23 cellular contexts compared by ENCODE assay signal in genomic region chr6:54958446-54958845, GRCh38.
"Had no signal": no experiment of that assay in that cellular context is flagged by ENCODE, and none has a peak within 500 bp of the region (broad histone marks: within the 10 kb centered on the region; RNA-seq: fewer than 3 reads in every experiment).

No MANE protein-coding gene starts in this region.

- H3K27me3 ChIP-seq: colonic mucosa, tibial nerve, uterus had no signal

- H3K4me3 Mint-ChIP-seq: activated B cell treated with CpG ODN at 0.5 μM for 24 hours; activated CD4-positive, alpha-beta memory T cell treated with anti-CD3 and anti-CD28 coated beads, Interleukin-2, amount 10 ng/mL, durations not matched to agents 7 days and 5 days; activated T-helper 17 cell treated with anti-CD3 and anti-CD28 coated beads, Interleukin-2, amount 50 U/mL, for 72 hours; brain; endodermal cell; mesothelial cell of epicardium; nephron progenitor cell had no signal

- H3K27ac ChIP-seq: colonic mucosa, epithelial cell of prostate, tibial nerve, uterus had no signal

- H3K4me3 ChIP-seq: colonic mucosa, tibial nerve, uterus had no signal

- H3K36me3 ChIP-seq: colonic mucosa, tibial nerve, uterus had no signal

- H3K9me3 ChIP-seq: colonic mucosa, tibial nerve had no signal

- DNase-seq: activated B cell treated with CpG ODN at 0.5 μM for 24 hours; activated CD4-positive, alpha-beta memory T cell treated with anti-CD3 and anti-CD28 coated beads, Interleukin-2, amount 10 ng/mL, durations not matched to agents 7 days and 5 days; activated CD4-positive, alpha-beta T cell treated with anti-CD3 and anti-CD28 coated beads for 4 hours; activated naive CD4-positive, alpha-beta T cell treated with Interleukin-2 at 50 U/mL for 16 hours; activated T-cell treated with anti-CD3 and anti-CD28 coated beads, Interleukin-2, amount 50 U/mL, for 1 hour; anterior cingulate cortex; central memory CD4-positive, alpha-beta T cell; colonic mucosa; endodermal cell; foreskin fibroblast; hippocampal formation; islet precursor cell; nephron progenitor cell; nucleus accumbens; retina; stimulated activated naive CD8-positive, alpha-beta T cell treated with anti-CD3 and anti-CD28 coated beads, Interleukin-15, Interleukin-2, amounts not matched to agents 100 U/mL and 50 U/mL, for 24 hours; substantia nigra; uterus had no signal

- H3K27ac Mint-ChIP-seq: activated B cell treated with CpG ODN at 0.5 μM for 24 hours; activated CD4-positive, alpha-beta memory T cell treated with anti-CD3 and anti-CD28 coated beads, Interleukin-2, amount 10 ng/mL, durations not matched to agents 7 days and 5 days; activated T-helper 17 cell treated with anti-CD3 and anti-CD28 coated beads, Interleukin-2, amount 50 U/mL, for 72 hours; brain; endodermal cell; mesothelial cell of epicardium; nephron progenitor cell had no signal

- H3K27me3 Mint-ChIP-seq: activated B cell treated with CpG ODN at 0.5 μM for 24 hours; activated CD4-positive, alpha-beta memory T cell treated with anti-CD3 and anti-CD28 coated beads, Interleukin-2, amount 10 ng/mL, durations not matched to agents 7 days and 5 days; activated T-helper 17 cell treated with anti-CD3 and anti-CD28 coated beads, Interleukin-2, amount 50 U/mL, for 72 hours had no signal

- H3K4me1 ChIP-seq: colonic mucosa, tibial nerve, uterus had no signal

- H3K4me1 Mint-ChIP-seq: activated B cell treated with CpG ODN at 0.5 μM for 24 hours; activated CD4-positive, alpha-beta memory T cell treated with anti-CD3 and anti-CD28 coated beads, Interleukin-2, amount 10 ng/mL, durations not matched to agents 7 days and 5 days; activated T-helper 17 cell treated with anti-CD3 and anti-CD28 coated beads, Interleukin-2, amount 50 U/mL, for 72 hours; brain; endodermal cell; mesothelial cell of epicardium; nephron progenitor cell had no signal

- H3K36me3 Mint-ChIP-seq: brain, mesothelial cell of epicardium had no signal

- ATAC-seq: activated T-helper 17 cell treated with anti-CD3 and anti-CD28 coated beads, Interleukin-2, amount 50 U/mL, for 72 hours; stimulated activated naive CD8-positive, alpha-beta T cell treated with anti-CD3 and anti-CD28 coated beads, Interleukin-15, Interleukin-2, amounts not matched to agents 100 U/mL and 50 U/mL, for 24 hours had no signal
